ENCODE assay signal across 16 cellular contexts in the genomic region with DNA sequence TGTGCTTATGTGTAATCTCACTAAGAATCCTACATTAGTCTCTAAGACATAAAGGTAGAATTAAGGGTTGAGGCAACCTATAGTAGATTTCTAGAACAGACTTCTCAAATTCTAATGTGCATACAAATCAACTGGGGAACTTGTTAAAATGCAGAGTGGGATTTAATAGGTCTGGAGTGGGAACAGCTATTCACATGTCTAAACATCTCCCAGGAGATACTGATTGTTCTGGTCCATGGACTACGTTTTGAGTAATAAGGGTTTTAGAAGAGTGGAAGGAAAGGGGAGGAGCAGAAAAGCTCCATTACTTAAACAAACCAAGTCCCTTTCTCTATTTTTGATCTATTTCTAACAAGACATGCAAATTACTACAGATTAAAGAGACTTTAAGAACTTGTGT.
"Had no signal": no experiment of that assay in that cellular context is flagged by ENCODE, and none has a peak within 500 bp of the region (broad histone marks: within the 10 kb centered on the region; RNA-seq: fewer than 3 reads in every experiment).

No MANE protein-coding gene starts in this region.

- DNase-seq: activated CD4-positive, alpha-beta T cell treated with anti-CD3 and anti-CD28 coated beads for 48 hours; activated CD4-positive, CD25-positive, alpha-beta regulatory T cell; activated CD8-positive, alpha-beta T cell treated with anti-CD3 and anti-CD28 coated beads, Interleukin-2, amount 10 ng/mL, durations not matched to agents 7 days and 5 days; activated naive CD4-positive, alpha-beta T cell treated with Interleukin-2 at 50 U/mL for 16 hours; activated T-cell treated with anti-CD3 and anti-CD28 coated beads, Interleukin-2, amount 50 U/mL, for 24 hours; body of pancreas; foreskin melanocyte; head of caudate nucleus; left lung; stimulated activated CD4-positive, alpha-beta T cell treated with anti-CD3 and anti-CD28 coated beads, Interleukin-12 subunit alpha, Interleukin-12 subunit beta, amount 100 ng/mL, for 4 hours; stimulated activated CD4-positive, alpha-beta T cell treated with anti-CD3 and anti-CD28 coated beads, Interleukin-1b, Interleukin-23, amount 100 ng/mL, for 48 hours; stimulated activated CD8-positive, alpha-beta memory T cell treated with anti-CD3 and anti-CD28 coated beads, Interleukin-4, amount 100 ng/mL, for 48 hours; stimulated activated naive CD4-positive, alpha-beta T cell; T-helper 9 cell; thyroid gland had no signal

- H3K27ac ChIP-seq: body of pancreas, left lung, right atrium auricular region, thyroid gland had no signal
